29 cellular contexts compared by ENCODE assay signal in genomic region chr2:31398881-31399280, GRCh38. TPM values are rescaled to one million over a fixed set of nuclear protein-coding genes. Genes with fewer than 3 reads are reported as not detected.
"Had no signal": no experiment of that assay in that cellular context is flagged by ENCODE, and none has a peak within 500 bp of the region (broad histone marks: within the 10 kb centered on the region; RNA-seq: fewer than 3 reads in every experiment).

No MANE protein-coding gene starts in this region.

- H3K27me3 ChIP-seq: colonic mucosa, foreskin keratinocyte, gastroesophageal sphincter, heart left ventricle, hepatocyte, left lung, neural progenitor cell, sigmoid colon, testis, tibial artery had no signal

- H3K27ac ChIP-seq: colonic mucosa, foreskin keratinocyte, gastroesophageal sphincter, heart left ventricle, hepatocyte, left lung, neural progenitor cell, parathyroid adenoma, psoas muscle, sigmoid colon, testis, tibial artery had no signal

- H3K4me1 Mint-ChIP-seq: naive B cell; stimulated activated memory B cell treated with anti-CD40 and anti-IgM and Interleukin-4, amounts not matched to agents 10 μg/mL and 1 μg/mL and 100 μg/mL, for 72 hours had no signal

- FAIRE-seq: endothelial cell of umbilical vein had no signal

- H3K36me3 Mint-ChIP-seq: mesothelial cell of epicardium; natural killer cell treated with Interleukin-12 subunit alpha and Interleukin-12 subunit beta and Interleukin-15 and Interleukin-18, amount 100 ng/mL, for 72 hours; neural progenitor cell; stimulated activated memory B cell treated with anti-CD40 and anti-IgM and Interleukin-4, amounts not matched to agents 10 μg/mL and 1 μg/mL and 100 μg/mL, for 72 hours; type B pancreatic cell had no signal

- H3K9me3 ChIP-seq: colonic mucosa, gastroesophageal sphincter, heart left ventricle, left lung, mucosa of descending colon, psoas muscle, sigmoid colon, testis, tibial artery had no signal

- H3K9me3 Mint-ChIP-seq: mesothelial cell of epicardium; natural killer cell treated with Interleukin-12 subunit alpha and Interleukin-12 subunit beta and Interleukin-15 and Interleukin-18, amount 100 ng/mL, for 72 hours; neural progenitor cell; type B pancreatic cell had no signal

- H3K36me3 ChIP-seq: colonic mucosa, gastroesophageal sphincter, heart left ventricle, left lung, neural progenitor cell, sigmoid colon, tibial artery had no signal

- H3K4me3 ChIP-seq: colonic mucosa, gastroesophageal sphincter, heart left ventricle, hepatocyte, left lung, mucosa of descending colon, neural progenitor cell, psoas muscle, sigmoid colon, testis, tibial artery had no signal

- DNase-seq: colonic mucosa; effector memory CD4-positive, alpha-beta T cell; foreskin keratinocyte; heart left ventricle; left cardiac atrium; left lung; mesenchymal stem cell; mucosa of descending colon; naive B cell; psoas muscle; right cardiac atrium; sigmoid colon; stimulated activated CD4-positive, alpha-beta T cell treated with anti-CD3 and anti-CD28 coated beads, Interleukin-4, amount 100 ng/mL, for 4 hours; stimulated activated naive CD8-positive, alpha-beta T cell treated with anti-CD3 and anti-CD28 coated beads, Interleukin-15, Interleukin-2, amounts not matched to agents 100 U/mL and 50 U/mL, for 24 hours; substantia nigra; testis; tibial artery had no signal

- H3K27ac Mint-ChIP-seq: dendritic cell treated with granulocyte-macrophage colony-stimulating factor and Interleukin-4, amounts not matched to agents 40 ng/mL and 50 ng/mL, for 4 days; mesothelial cell of epicardium; naive B cell; natural killer cell treated with Interleukin-12 subunit alpha and Interleukin-12 subunit beta and Interleukin-15 and Interleukin-18, amount 100 ng/mL, for 72 hours; neural progenitor cell; stimulated activated memory B cell treated with anti-CD40 and anti-IgM and Interleukin-4, amounts not matched to agents 10 μg/mL and 1 μg/mL and 100 μg/mL, for 72 hours; type B pancreatic cell had no signal

- H3K4me1 ChIP-seq: colonic mucosa, gastroesophageal sphincter, heart left ventricle, left lung, parathyroid adenoma, psoas muscle, testis, tibial artery had no signal

- H3K4me3 Mint-ChIP-seq: dendritic cell treated with granulocyte-macrophage colony-stimulating factor and Interleukin-4, amounts not matched to agents 40 ng/mL and 50 ng/mL, for 4 days; mesothelial cell of epicardium; naive B cell; natural killer cell treated with Interleukin-12 subunit alpha and Interleukin-12 subunit beta and Interleukin-15 and Interleukin-18, amount 100 ng/mL, for 72 hours; neural progenitor cell; stimulated activated memory B cell treated with anti-CD40 and anti-IgM and Interleukin-4, amounts not matched to agents 10 μg/mL and 1 μg/mL and 100 μg/mL, for 72 hours; type B pancreatic cell had no signal

- H3K27me3 Mint-ChIP-seq: type B pancreatic cell had no signal

RNA-seq across cellular contexts. Expression of gene XDH, which starts 15.7 kb away (rescaled TPM):
- total RNA-seq: endothelial cell of umbilical vein, lung microvascular endothelial cell, skeletal muscle tissue had no signal
